1 cellular context compared by ENCODE assay signal in the genomic region with DNA sequence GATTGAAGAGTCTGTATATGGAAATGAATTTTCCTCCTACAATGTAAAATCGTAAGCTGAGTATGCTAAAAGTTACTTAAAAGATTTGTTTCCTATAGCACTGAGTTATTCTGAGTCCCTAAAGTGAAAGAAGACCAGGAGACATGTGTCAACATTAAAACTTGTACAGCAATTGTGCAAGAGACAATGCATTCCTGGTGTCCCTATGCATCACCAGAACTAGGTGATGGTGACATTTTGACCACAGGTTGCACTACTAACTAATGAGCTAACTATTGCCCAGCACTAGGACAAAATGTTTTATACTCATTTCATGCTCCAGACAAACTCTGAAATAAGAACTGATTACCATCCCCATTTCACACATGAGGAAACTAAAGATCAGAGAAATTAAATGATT.
TF ChIP-seq lines count a peak whose summit lies in the region.

No MANE protein-coding gene starts in this region.

TF ChIP-seq in SK-N-SH treated with all-trans-retinoic acid at 6 μM for 48 hours, 23 proteins besides CTCF, POLR2A, EP300 and RAD21 (continued from another document):
- TF ChIP-seq POU6F1 (CRISPR knock-in tag; IDR thresholded peaks at IDR 0.05; ENCODE audit: borderline replicate concordance, low read depth) (no peak), PPARA (CRISPR knock-in tag; IDR thresholded peaks at IDR 0.05; ENCODE audit: borderline replicate concordance) (no peak), TOX (CRISPR knock-in tag; IDR thresholded peaks at IDR 0.05; ENCODE audit: borderline replicate concordance) (no peak)
- TF ChIP-seq, protein P1, sequence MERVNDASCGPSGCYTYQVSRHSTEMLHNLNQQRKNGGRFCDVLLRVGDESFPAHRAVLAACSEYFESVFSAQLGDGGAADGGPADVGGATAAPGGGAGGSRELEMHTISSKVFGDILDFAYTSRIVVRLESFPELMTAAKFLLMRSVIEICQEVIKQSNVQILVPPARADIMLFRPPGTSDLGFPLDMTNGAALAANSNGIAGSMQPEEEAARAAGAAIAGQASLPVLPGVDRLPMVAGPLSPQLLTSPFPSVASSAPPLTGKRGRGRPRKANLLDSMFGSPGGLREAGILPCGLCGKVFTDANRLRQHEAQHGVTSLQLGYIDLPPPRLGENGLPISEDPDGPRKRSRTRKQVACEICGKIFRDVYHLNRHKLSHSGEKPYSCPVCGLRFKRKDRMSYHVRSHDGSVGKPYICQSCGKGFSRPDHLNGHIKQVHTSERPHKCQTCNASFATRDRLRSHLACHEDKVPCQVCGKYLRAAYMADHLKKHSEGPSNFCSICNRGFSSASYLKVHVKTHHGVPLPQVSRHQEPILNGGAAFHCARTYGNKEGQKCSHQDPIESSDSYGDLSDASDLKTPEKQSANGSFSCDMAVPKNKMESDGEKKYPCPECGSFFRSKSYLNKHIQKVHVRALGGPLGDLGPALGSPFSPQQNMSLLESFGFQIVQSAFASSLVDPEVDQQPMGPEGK (CRISPR knock-in tag; IDR thresholded peaks at IDR 0.05; ENCODE audit: borderline replicate concordance), result no peak
